8 cellular contexts compared by ENCODE assay signal in genomic region chr7:974820-975681, GRCh38. TPM values are rescaled to one million over a fixed set of nuclear protein-coding genes. Genes with fewer than 3 reads are reported as not detected.
DNase-seq lines count a peak whose midpoint lies in the region; ATAC-seq and TF ChIP-seq lines count a peak whose summit lies in the region.

Gene COX19 (minus strand): TSS chr7:975549. CDS start chr7:975509, 40 bp downstream.

- TF ChIP-seq CTCF in DOHH2 (IDR thresholded peaks at IDR 0.05; ENCODE audit: low read depth, low read length, poor library complexity, severe bottlenecking) (no peak), GM23338 (conservative IDR thresholded peaks at IDR 0.05; ENCODE audit: low read depth in 2 of 2) (no peak), fibroblast of villous mesenchyme (IDR thresholded peaks at IDR 0.05; ENCODE audit: insufficient read depth, low read depth, low read length) (no peak), neural crest cell (conservative IDR thresholded peaks at IDR 0.05) (no peak)

- peak within 1 kb of the TSS; percentile 88; the same call in 1 of the 2 replicates for H2AFZ ChIP-seq in GM23338

- H3K9me3 Mint-ChIP-seq in GM23338: no peaks in the 10 kb centered on the region; the same call in 2 of the 3 replicates
- no peaks in the 10 kb centered on the region for H3K9me3 Mint-ChIP-seq in neural crest cell
- H3K9me3 Mint-ChIP-seq in stimulated activated naive CD8-positive, alpha-beta T cell treated with anti-CD3 and anti-CD28 coated beads, Interleukin-15, amount 100 ng/mL, for 72 hours: no peaks in the 10 kb centered on the region

- H3K4me3 Mint-ChIP-seq in GM23338 (peak within 1 kb of the TSS; percentile 91), neural crest cell (peak within 1 kb of the TSS; percentile 92)
- H3K4me3 Mint-ChIP-seq in stimulated activated naive CD8-positive, alpha-beta T cell treated with anti-CD3 and anti-CD28 coated beads, Interleukin-15, amount 100 ng/mL, for 72 hours: peak within 1 kb of the TSS; percentile 92 to 97

- H3K79me2 ChIP-seq in DOHH2 (ENCODE audit: control insufficient read depth, low read length) (peaks cover 53% of the 10 kb centered on the region), GM23338 (replicated peaks; ENCODE audit: insufficient read depth) (peaks cover 47% of the 10 kb centered on the region)

- peak within 1 kb of the TSS; percentile 98 for H3K4me3 ChIP-seq in DOHH2 (ENCODE audit: low read length)
- peak within 1 kb of the TSS; percentile 91 for H3K4me3 ChIP-seq in GM23338
- H3K4me3 ChIP-seq in fibroblast of villous mesenchyme (ENCODE audit: low read depth, low read length): peak within 1 kb of the TSS; percentile 99

- peaks cover 41% of the 10 kb centered on the region for H3K36me3 ChIP-seq in DOHH2 (ENCODE audit: control insufficient read depth, low read length)
- H3K36me3 ChIP-seq in GM23338 (ENCODE audit: insufficient read depth): peaks cover 18% of the 10 kb centered on the region

- H3K36me3 Mint-ChIP-seq in GM23338 (ENCODE audit: low read depth): peaks cover 21% of the 10 kb centered on the region
- H3K36me3 Mint-ChIP-seq in neural crest cell (ENCODE audit: low read depth): no peaks in the 10 kb centered on the region

- no peaks in the 10 kb centered on the region; the same call in 2 of the 3 replicates for H3K4me1 Mint-ChIP-seq in GM23338
- H3K4me1 Mint-ChIP-seq in neural crest cell: peaks cover 29% of the 10 kb centered on the region
- H3K4me1 Mint-ChIP-seq in stimulated activated naive CD8-positive, alpha-beta T cell treated with anti-CD3 and anti-CD28 coated beads, Interleukin-15, amount 100 ng/mL, for 72 hours: peaks cover 29% of the 10 kb centered on the region

- H3K9me2 ChIP-seq in DOHH2 (replicated peaks; ENCODE audit: control insufficient read depth, low read length) (no peaks in the 10 kb centered on the region), GM23338 (ENCODE audit: insufficient read depth) (no peaks in the 10 kb centered on the region)

- peak; percentile 87 for ATAC-seq in GM23338
- peak; percentile 95 for ATAC-seq in stimulated activated naive CD8-positive, alpha-beta T cell treated with anti-CD3 and anti-CD28 coated beads, Interleukin-15, amount 100 ng/mL, for 72 hours

- H3K27me3 ChIP-seq in DOHH2 (ENCODE audit: control insufficient read depth, low read length): no peaks in the 10 kb centered on the region
- no peaks in the 10 kb centered on the region for H3K27me3 ChIP-seq in GM23338 (ENCODE audit: insufficient read depth)

- peak within 1 kb of the TSS; percentile 59; the same call in 1 of the 2 replicates for H3K27ac Mint-ChIP-seq in GM23338
- H3K27ac Mint-ChIP-seq in neural crest cell (ENCODE audit: unreplicated experiment): peak within 1 kb of the TSS; percentile 97
- peak within 1 kb of the TSS; percentile 96 to 99 for H3K27ac Mint-ChIP-seq in stimulated activated naive CD8-positive, alpha-beta T cell treated with anti-CD3 and anti-CD28 coated beads, Interleukin-15, amount 100 ng/mL, for 72 hours

- H3K27me3 Mint-ChIP-seq in GM23338 (ENCODE audit: insufficient read depth, low read depth, poor library complexity) (peaks cover 3% of the 10 kb centered on the region), neural crest cell (ENCODE audit: low read depth) (peaks cover 2% of the 10 kb centered on the region)
- H3K27me3 Mint-ChIP-seq in stimulated activated naive CD8-positive, alpha-beta T cell treated with anti-CD3 and anti-CD28 coated beads, Interleukin-15, amount 100 ng/mL, for 72 hours: no peaks in the 10 kb centered on the region

- H3F3A ChIP-seq in DOHH2 (ENCODE audit: control insufficient read depth, insufficient read depth) (peaks cover 14% of the 10 kb centered on the region), GM23338 (replicated peaks; ENCODE audit: low read depth) (peaks cover 12% of the 10 kb centered on the region; the same call in 1 of the 2 replicates)

- no peaks in the 10 kb centered on the region for H3K9me3 ChIP-seq in DOHH2 (ENCODE audit: control insufficient read depth, insufficient read depth, low read length)

- peak; percentile 94 for DNase-seq in GM23338 (ENCODE audit: low spot score)
- peak; percentile 86 for DNase-seq in LHCN-M2 (ENCODE audit: low read depth)
- peak; percentile 4 for DNase-seq in SIG-M5 (lab: John Stamatoyannopoulos, UW)
- DNase-seq in activated effector memory CD4-positive, alpha-beta T cell treated with anti-CD3 and anti-CD28 coated beads, Interleukin-2, amount 50 U/mL, for 16 hours: peak; percentile 97
- peak; percentile 90 for DNase-seq in fibroblast of villous mesenchyme (ENCODE audit: low read depth)
- peak; percentile 88 for DNase-seq in neural crest cell (ENCODE audit: low read depth, low spot score)
- peak; percentile 90 to 92 for DNase-seq in stimulated activated naive CD8-positive, alpha-beta T cell treated with anti-CD3 and anti-CD28 coated beads, Interleukin-15, amount 100 ng/mL, for 72 hours

- H3K4me2 ChIP-seq in DOHH2 (ENCODE audit: low read length): peak within 1 kb of the TSS; percentile 87
- H3K4me2 ChIP-seq in GM23338: peak within 1 kb of the TSS; percentile 94

- H3K4me1 ChIP-seq in DOHH2 (ENCODE audit: control insufficient read depth, low read length) (peaks cover 85% of the 10 kb centered on the region), GM23338 (ENCODE audit: insufficient read depth) (peaks cover 9% of the 10 kb centered on the region; the same call in 1 of the 2 replicates)

- H4K20me1 ChIP-seq in DOHH2 (ENCODE audit: control insufficient read depth, insufficient read depth, low read depth, low read length): peaks cover 20% of the 10 kb centered on the region; the same call in 1 of the 2 replicates
- peaks cover 24% of the 10 kb centered on the region for H4K20me1 ChIP-seq in GM23338 (replicated peaks; ENCODE audit: insufficient read depth)

- H3K27ac ChIP-seq in DOHH2 (ENCODE audit: low read depth, low read length): peak within 1 kb of the TSS; percentile 72
- H3K27ac ChIP-seq in GM23338 (ENCODE audit: low read depth): no peak within 1 kb of the TSS

TF ChIP-seq in GM23338, 12 proteins besides CTCF, POLR2A, EP300 and RAD21 (continues in another document):
- TF ChIP-seq ETS1 (IDR thresholded peaks at IDR 0.05): peak; percentile 87

RNA-seq across cellular contexts. Expression of gene COX19, which starts in this region (rescaled TPM):
- 6.2 and 11.7 TPM in 2 replicates for total RNA-seq in GM23338 (2014; rRNA removed; shearing (Covaris generic))
- 12.6 and 13.9 TPM in 2 replicates for polyA plus RNA-seq in GM23338 (2016; fragmentation: Nextera tagmentation; extraction: Ambion mirVana)
- total RNA-seq in LHCN-M2 (2014; rRNA removed) (6.5 TPM in 2 replicates), fibroblast of villous mesenchyme (7.4 and 8.2 TPM in 2 replicates), neural crest cell (12.7 and 13.1 TPM in 2 replicates)
- polyA plus RNA-seq in LHCN-M2 (2012): 4.7 TPM

Comparison
In these comparisons a context has a peak if more than half of its experiments do, and no peak if none do; other contexts are left out.
1. DNase-seq: peak in every context shown above with its lines; median percentile 97 in activated effector memory CD4-positive, alpha-beta T cell treated with anti-CD3 and anti-CD28 coated beads, Interleukin-2, amount 50 U/mL, for 16 hours; 94 in GM23338; 91 in stimulated activated naive CD8-positive, alpha-beta T cell treated with anti-CD3 and anti-CD28 coated beads, Interleukin-15, amount 100 ng/mL, for 72 hours; 90 in fibroblast of villous mesenchyme; 88 in neural crest cell; 86 in LHCN-M2; 4 in SIG-M5.